Comparison of ENCODE assay signal across 1 cellular context in the genomic region with DNA sequence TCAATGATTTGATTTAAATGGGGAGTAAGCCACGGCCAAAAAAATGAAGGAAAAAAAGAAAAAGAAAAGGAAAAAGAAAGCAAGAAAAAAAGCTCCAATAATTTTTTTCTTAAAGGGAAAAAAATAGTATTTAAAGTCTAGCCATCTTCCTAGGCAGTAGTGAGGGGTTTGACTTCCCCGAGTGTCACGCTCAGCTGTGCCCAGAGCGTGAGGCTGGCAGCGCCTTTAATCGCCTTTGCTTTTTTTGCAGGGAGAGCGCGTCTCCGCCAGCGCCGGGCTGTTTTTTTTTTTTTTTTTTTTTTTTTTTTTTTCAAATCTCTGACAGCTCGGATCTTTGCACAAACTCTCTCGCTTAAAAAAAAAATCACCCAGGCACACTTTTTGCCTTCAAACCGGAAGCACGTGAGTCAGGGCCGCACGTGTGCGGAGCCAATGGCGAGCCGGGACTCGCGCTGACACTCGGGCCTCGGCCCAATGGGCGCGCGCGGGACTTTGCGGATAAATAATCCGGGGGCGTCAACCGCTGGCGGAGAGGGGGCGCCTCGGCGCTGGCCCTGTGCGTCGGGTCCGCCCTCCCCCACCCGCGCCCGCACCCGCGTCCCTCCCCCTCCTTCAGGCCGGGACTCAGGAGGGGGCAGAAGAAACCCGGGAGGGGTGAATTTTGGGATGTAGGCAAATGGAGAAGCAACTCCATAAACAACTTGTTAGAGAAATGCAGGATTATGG.
TF ChIP-seq lines count a peak whose summit lies in the region.

TSS of gene EN1 (minus strand) at position 202 of the 726 bp plus-strand sequence. CDS start 481 bp downstream, outside the sequence.

TF ChIP-seq in K562, 482 proteins besides CTCF, POLR2A, EP300 and RAD21 (continued from another document and continues in another):
- peak; percentile 72; the same call in 1 of the 2 replicates for TF ChIP-seq L3MBTL2 (IDR thresholded peaks at IDR 0.05)
- no peak for TF ChIP-seq CHCHD3 (CRISPR knock-in tag; IDR thresholded peaks at IDR 0.05)
- no peak for TF ChIP-seq ZNF184 (CRISPR knock-in tag; IDR thresholded peaks at IDR 0.05)
- TF ChIP-seq, protein P1, sequence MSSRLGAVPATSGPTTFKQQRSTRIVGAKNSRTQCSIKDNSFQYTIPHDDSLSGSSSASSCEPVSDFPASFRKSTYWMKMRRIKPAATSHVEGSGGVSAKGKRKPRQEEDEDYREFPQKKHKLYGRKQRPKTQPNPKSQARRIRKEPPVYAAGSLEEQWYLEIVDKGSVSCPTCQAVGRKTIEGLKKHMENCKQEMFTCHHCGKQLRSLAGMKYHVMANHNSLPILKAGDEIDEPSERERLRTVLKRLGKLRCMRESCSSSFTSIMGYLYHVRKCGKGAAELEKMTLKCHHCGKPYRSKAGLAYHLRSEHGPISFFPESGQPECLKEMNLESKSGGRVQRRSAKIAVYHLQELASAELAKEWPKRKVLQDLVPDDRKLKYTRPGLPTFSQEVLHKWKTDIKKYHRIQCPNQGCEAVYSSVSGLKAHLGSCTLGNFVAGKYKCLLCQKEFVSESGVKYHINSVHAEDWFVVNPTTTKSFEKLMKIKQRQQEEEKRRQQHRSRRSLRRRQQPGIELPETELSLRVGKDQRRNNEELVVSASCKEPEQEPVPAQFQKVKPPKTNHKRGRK (tag; IDR thresholded peaks at IDR 0.05), result peak; percentile 79
- peak; percentile 35; the same call in 1 of the 2 replicates for TF ChIP-seq ZNF740 (CRISPR knock-in tag; IDR thresholded peaks at IDR 0.05)
- no peak for TF ChIP-seq ZNF740 (tag; IDR thresholded peaks at IDR 0.05)
- TF ChIP-seq, protein P2, sequence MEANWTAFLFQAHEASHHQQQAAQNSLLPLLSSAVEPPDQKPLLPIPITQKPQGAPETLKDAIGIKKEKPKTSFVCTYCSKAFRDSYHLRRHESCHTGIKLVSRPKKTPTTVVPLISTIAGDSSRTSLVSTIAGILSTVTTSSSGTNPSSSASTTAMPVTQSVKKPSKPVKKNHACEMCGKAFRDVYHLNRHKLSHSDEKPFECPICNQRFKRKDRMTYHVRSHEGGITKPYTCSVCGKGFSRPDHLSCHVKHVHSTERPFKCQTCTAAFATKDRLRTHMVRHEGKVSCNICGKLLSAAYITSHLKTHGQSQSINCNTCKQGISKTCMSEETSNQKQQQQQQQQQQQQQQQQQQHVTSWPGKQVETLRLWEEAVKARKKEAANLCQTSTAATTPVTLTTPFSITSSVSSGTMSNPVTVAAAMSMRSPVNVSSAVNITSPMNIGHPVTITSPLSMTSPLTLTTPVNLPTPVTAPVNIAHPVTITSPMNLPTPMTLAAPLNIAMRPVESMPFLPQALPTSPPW (CRISPR knock-in tag; IDR thresholded peaks at IDR 0.05), result peak; percentile 27; the same call in 1 of the 2 replicates
- TF ChIP-seq, protein P3, sequence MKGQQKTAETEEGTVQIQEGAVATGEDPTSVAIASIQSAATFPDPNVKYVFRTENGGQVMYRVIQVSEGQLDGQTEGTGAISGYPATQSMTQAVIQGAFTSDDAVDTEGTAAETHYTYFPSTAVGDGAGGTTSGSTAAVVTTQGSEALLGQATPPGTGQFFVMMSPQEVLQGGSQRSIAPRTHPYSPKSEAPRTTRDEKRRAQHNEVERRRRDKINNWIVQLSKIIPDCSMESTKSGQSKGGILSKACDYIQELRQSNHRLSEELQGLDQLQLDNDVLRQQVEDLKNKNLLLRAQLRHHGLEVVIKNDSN (CRISPR knock-in tag; IDR thresholded peaks at IDR 0.05), result peak; percentile 67
- TF ChIP-seq TFAP4 (CRISPR knock-in tag; IDR thresholded peaks at IDR 0.05; ENCODE audit: borderline replicate concordance), result peak; percentile 50; the same call in 1 of the 2 replicates
- TF ChIP-seq, protein P4, sequence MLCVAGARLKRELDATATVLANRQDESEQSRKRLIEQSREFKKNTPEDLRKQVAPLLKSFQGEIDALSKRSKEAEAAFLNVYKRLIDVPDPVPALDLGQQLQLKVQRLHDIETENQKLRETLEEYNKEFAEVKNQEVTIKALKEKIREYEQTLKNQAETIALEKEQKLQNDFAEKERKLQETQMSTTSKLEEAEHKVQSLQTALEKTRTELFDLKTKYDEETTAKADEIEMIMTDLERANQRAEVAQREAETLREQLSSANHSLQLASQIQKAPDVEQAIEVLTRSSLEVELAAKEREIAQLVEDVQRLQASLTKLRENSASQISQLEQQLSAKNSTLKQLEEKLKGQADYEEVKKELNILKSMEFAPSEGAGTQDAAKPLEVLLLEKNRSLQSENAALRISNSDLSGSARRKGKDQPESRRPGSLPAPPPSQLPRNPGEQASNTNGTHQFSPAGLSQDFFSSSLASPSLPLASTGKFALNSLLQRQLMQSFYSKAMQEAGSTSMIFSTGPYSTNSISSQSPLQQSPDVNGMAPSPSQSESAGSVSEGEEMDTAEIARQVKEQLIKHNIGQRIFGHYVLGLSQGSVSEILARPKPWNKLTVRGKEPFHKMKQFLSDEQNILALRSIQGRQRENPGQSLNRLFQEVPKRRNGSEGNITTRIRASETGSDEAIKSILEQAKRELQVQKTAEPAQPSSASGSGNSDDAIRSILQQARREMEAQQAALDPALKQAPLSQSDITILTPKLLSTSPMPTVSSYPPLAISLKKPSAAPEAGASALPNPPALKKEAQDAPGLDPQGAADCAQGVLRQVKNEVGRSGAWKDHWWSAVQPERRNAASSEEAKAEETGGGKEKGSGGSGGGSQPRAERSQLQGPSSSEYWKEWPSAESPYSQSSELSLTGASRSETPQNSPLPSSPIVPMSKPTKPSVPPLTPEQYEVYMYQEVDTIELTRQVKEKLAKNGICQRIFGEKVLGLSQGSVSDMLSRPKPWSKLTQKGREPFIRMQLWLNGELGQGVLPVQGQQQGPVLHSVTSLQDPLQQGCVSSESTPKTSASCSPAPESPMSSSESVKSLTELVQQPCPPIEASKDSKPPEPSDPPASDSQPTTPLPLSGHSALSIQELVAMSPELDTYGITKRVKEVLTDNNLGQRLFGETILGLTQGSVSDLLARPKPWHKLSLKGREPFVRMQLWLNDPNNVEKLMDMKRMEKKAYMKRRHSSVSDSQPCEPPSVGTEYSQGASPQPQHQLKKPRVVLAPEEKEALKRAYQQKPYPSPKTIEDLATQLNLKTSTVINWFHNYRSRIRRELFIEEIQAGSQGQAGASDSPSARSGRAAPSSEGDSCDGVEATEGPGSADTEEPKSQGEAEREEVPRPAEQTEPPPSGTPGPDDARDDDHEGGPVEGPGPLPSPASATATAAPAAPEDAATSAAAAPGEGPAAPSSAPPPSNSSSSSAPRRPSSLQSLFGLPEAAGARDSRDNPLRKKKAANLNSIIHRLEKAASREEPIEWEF (CRISPR knock-in tag; IDR thresholded peaks at IDR 0.05), result no peak
- TF ChIP-seq, protein P5, sequence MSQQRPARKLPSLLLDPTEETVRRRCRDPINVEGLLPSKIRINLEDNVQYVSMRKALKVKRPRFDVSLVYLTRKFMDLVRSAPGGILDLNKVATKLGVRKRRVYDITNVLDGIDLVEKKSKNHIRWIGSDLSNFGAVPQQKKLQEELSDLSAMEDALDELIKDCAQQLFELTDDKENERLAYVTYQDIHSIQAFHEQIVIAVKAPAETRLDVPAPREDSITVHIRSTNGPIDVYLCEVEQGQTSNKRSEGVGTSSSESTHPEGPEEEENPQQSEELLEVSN (IDR thresholded peaks at IDR 0.05; ENCODE audit: borderline replicate concordance in 1 of 2, extremely low read depth in 1 of 2, insufficient read depth in 1 of 2, insufficient read length in 1 of 2, low read depth in 1 of 2, low read length in 1 of 2, poor library complexity in 1 of 2, severe bottlenecking in 1 of 2), result peak; percentile 70 to 88
- TF ChIP-seq ZNF133 (CRISPR knock-in tag; IDR thresholded peaks at IDR 0.05), result no peak
- TF ChIP-seq SETDB1 (IDR thresholded peaks at IDR 0.05; ENCODE audit: low read length), result no peak
- no peak for TF ChIP-seq MAFF (IDR thresholded peaks at IDR 0.05; ENCODE audit: low read length)
- peak; percentile 80 for TF ChIP-seq GABPB1 (CRISPR knock-in tag; IDR thresholded peaks at IDR 0.05)
- TF ChIP-seq ADNP (tag; IDR thresholded peaks at IDR 0.05), result no peak
- peak in 1 of 2 experiments; percentile 66; a peak in 2 of 4 replicates for TF ChIP-seq MNT (conservative IDR thresholded peaks at IDR 0.05)
- no peak for TF ChIP-seq HIVEP1 (CRISPR knock-in tag; IDR thresholded peaks at IDR 0.05)
- peak; percentile 67 for TF ChIP-seq RBM25 (IDR thresholded peaks at IDR 0.05; ENCODE audit: low read depth, low read length, severe bottlenecking)
- TF ChIP-seq ZNF124 (CRISPR knock-in tag; IDR thresholded peaks at IDR 0.05), result no peak
- TF ChIP-seq, protein P6, sequence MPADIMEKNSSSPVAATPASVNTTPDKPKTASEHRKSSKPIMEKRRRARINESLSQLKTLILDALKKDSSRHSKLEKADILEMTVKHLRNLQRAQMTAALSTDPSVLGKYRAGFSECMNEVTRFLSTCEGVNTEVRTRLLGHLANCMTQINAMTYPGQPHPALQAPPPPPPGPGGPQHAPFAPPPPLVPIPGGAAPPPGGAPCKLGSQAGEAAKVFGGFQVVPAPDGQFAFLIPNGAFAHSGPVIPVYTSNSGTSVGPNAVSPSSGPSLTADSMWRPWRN (IDR thresholded peaks at IDR 0.05; ENCODE audit: low read depth), result peak; percentile 89
- 0 out of 2 replicates have a peak, but pooled peaks have one; percentile 37 for TF ChIP-seq KAT7 (CRISPR knock-in tag; IDR thresholded peaks at IDR 0.05; ENCODE audit: borderline replicate concordance)
- no peak for TF ChIP-seq FOXP4 (CRISPR knock-in tag; IDR thresholded peaks at IDR 0.05; ENCODE audit: borderline replicate concordance)
- TF ChIP-seq SIN3A (IDR thresholded peaks at IDR 0.05; ENCODE audit: borderline replicate concordance in 2 of 2, control insufficient read depth in 1 of 2, low read depth in 2 of 2, low read length in 2 of 2), result peak in 1 of 2 experiments; percentile 39; a peak in 1 of 4 replicates
- peak; percentile 55; the same call in 1 of the 2 replicates for TF ChIP-seq MYC (IDR thresholded peaks at IDR 0.05; ENCODE audit: low read depth, low read length)
- TF ChIP-seq MYC (CRISPR knock-in tag; IDR thresholded peaks at IDR 0.05; ENCODE audit: borderline replicate concordance, low read depth), result no peak
- no peak for TF ChIP-seq ZNF77 (CRISPR knock-in tag; IDR thresholded peaks at IDR 0.05)
- TF ChIP-seq CXXC5 (CRISPR knock-in tag; IDR thresholded peaks at IDR 0.05), result peak; percentile 81
- TF ChIP-seq ZBTB7A (IDR thresholded peaks at IDR 0.05; ENCODE audit: borderline replicate concordance, control insufficient read depth, low read depth, low read length), result peak; percentile 48; the same call in 1 of the 2 replicates
- TF ChIP-seq NR4A1 (CRISPR knock-in tag; IDR thresholded peaks at IDR 0.05), result no peak
- no peak for TF ChIP-seq NR4A1 (tag; IDR thresholded peaks at IDR 0.05)
- TF ChIP-seq PHF21A (IDR thresholded peaks at IDR 0.05; ENCODE audit: borderline replicate concordance, low read depth), result no peak
- peak; percentile 70 for TF ChIP-seq LCOR (CRISPR knock-in tag; IDR thresholded peaks at IDR 0.05)
- peak in 1 of 3 experiments; percentile 19 for TF ChIP-seq YY1 (IDR thresholded peaks at IDR 0.05; ENCODE audit: borderline replicate concordance in 1 of 3, control insufficient read depth in 1 of 3, extremely low read depth in 1 of 3, insufficient read depth in 3 of 3, insufficient read length in 1 of 3, insufficient replicate concordance in 2 of 3, low read depth in 1 of 3, low read length in 2 of 3)
- TF ChIP-seq PML (IDR thresholded peaks at IDR 0.05; ENCODE audit: low read length), result peak; percentile 36; the same call in 1 of the 2 replicates
- TF ChIP-seq MCM3 (IDR thresholded peaks at IDR 0.05), result no peak
